In the genomic region with DNA sequence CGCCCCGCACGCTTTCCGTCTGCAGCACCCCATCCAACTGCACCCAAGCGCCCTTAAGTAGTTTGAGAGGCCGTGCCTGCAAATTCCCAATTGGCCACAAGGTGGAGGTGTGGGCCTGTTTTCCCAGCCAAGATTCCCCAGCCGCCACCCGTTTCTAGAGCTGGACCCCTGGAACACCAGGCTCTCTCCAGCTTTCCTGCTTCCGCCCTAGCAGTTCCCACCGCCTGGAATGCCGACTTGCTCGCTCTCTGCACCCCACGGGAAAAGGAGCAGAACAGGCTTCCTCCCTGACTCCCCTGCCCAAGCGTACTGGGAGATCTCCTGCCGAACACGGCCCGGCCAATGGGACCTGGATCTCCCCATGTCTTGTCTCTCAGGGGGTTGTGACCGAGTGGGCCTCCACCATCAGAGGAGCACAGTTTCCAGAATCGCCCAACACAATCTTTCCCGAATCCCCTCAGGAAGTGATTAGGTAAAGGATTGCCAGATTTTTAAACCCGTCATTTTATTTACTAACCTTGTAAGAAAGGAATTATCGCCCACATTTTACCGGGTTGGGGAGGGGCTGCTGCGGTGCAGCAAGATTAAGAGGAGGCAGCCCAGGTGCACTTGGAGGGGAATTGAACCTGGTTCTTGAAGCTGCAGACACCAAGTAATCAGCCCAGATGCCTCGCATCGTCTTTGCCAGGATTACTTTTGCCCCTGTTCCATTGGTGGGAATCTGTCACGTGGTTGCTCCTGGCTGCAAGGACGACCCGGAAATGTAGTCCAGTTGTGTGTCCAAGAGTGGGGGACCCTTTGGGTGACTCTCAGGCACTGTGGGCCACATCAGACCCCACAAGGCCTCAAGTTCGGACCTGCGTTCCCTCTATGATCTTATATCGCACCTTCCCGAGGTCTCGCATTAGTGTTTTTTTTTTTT, we compare ENCODE assay signal across 8 cellular contexts. TPM values are rescaled to one million over a fixed set of nuclear protein-coding genes. Genes with fewer than 3 reads are reported as not detected.
DNase-seq lines count a peak whose midpoint lies in the region; ATAC-seq, FAIRE-seq and TF ChIP-seq lines count a peak whose summit lies in the region.

No MANE protein-coding gene starts in this region.

- H3K27me3 ChIP-seq in BLaER1: no peaks in the 10 kb centered on the region
- H3K27me3 ChIP-seq in astrocyte (ENCODE audit: insufficient read depth, low read length): no peaks in the 10 kb centered on the region
- H3K27me3 ChIP-seq in rectal smooth muscle tissue (ENCODE audit: control insufficient read depth, insufficient read depth, low read length): no peaks in the 10 kb centered on the region
- H3K27me3 ChIP-seq in aorta (ENCODE audit: control insufficient read depth in 1 of 2, insufficient read depth in 2 of 2, low read length in 1 of 2): no peaks in the 10 kb centered on the region

- H2AFZ ChIP-seq in astrocyte (ENCODE audit: low read depth, low read length): peak overlapping the region; percentile 98

- H3K36me3 ChIP-seq in BLaER1 (no peaks in the 10 kb centered on the region), astrocyte (ENCODE audit: insufficient read depth, low read length) (no peaks in the 10 kb centered on the region), rectal smooth muscle tissue (ENCODE audit: control insufficient read depth, insufficient read depth, low read length) (no peaks in the 10 kb centered on the region), aorta (ENCODE audit: control insufficient read depth in 1 of 2, insufficient read depth in 2 of 2, low read length in 1 of 2) (no peaks in the 10 kb centered on the region)

- no peaks in the 10 kb centered on the region for H3K79me2 ChIP-seq in astrocyte (ENCODE audit: insufficient read depth, low read length)

- H3K36me3 Mint-ChIP-seq in T-helper 2 cell treated with Interferon-gamma antibody and Interleukin-4, amounts not matched to agents 5 μg/mL and 100 μg/mL, for 36 hours (ENCODE audit: low read depth): no peaks in the 10 kb centered on the region
- H3K36me3 Mint-ChIP-seq in astrocyte (ENCODE audit: low read depth, unreplicated experiment): no peaks in the 10 kb centered on the region

- H3K4me3 ChIP-seq in BLaER1: peak overlapping the region; percentile 73
- H3K4me3 ChIP-seq in astrocyte (ENCODE audit: insufficient read depth, low read depth, low read length): peak overlapping the region; percentile 71
- H3K4me3 ChIP-seq in rectal smooth muscle tissue (ENCODE audit: low read length): peak overlapping the region; percentile 84
- H3K4me3 ChIP-seq in aorta (ENCODE audit: low read length in 2 of 2): peak overlapping the region; percentile 48 to 60

- peak overlapping the region; percentile 82 for H3K27ac Mint-ChIP-seq in T-helper 2 cell treated with Interferon-gamma antibody and Interleukin-4, amounts not matched to agents 5 μg/mL and 100 μg/mL, for 36 hours
- peak overlapping the region; percentile 70 for H3K27ac Mint-ChIP-seq in astrocyte (ENCODE audit: unreplicated experiment)

- intact Hi-C loops in aorta (cut with DNase I): loop anchor here in 1 of 2 donors (2.0 kb wide), 1 partner anchor 46 kb away; no protein-coding TSS in a partner anchor

- peak overlapping the region; percentile 92 for H3K4me2 ChIP-seq in BLaER1
- peak overlapping the region; percentile 97 for H3K4me2 ChIP-seq in astrocyte (ENCODE audit: low read length)

- H3K4me3 Mint-ChIP-seq in T-helper 2 cell treated with Interferon-gamma antibody and Interleukin-4, amounts not matched to agents 5 μg/mL and 100 μg/mL, for 36 hours: peak overlapping the region; percentile 92
- H3K4me3 Mint-ChIP-seq in astrocyte (ENCODE audit: unreplicated experiment): peak overlapping the region; percentile 71

- H3K9me3 ChIP-seq in BLaER1 (peaks cover 2% of the 10 kb centered on the region; the same call in 1 of the 2 replicates), astrocyte (ENCODE audit: insufficient read depth, low read depth, low read length) (no peaks in the 10 kb centered on the region), aorta (ENCODE audit: control insufficient read depth, low read length) (no peaks in the 10 kb centered on the region)

- 5 to 12% methylated on average over 34 of the region's 34 CpGs for WGBS in aorta, 2 donors

- FAIRE-seq in astrocyte (lab: Jason Lieb, UNC): no peak

- peaks cover 71% of the 10 kb centered on the region for H3K4me1 ChIP-seq in BLaER1
- no peaks in the 10 kb centered on the region for H3K4me1 ChIP-seq in astrocyte (ENCODE audit: insufficient read depth, low read length)
- H3K4me1 ChIP-seq in rectal smooth muscle tissue (ENCODE audit: control insufficient read depth, insufficient read depth, low read length): no peaks in the 10 kb centered on the region
- H3K4me1 ChIP-seq in aorta (ENCODE audit: control insufficient read depth in 1 of 2, insufficient read depth in 2 of 2, low read length in 2 of 2): no peaks in the 10 kb centered on the region

- H3K27ac ChIP-seq in BLaER1: peak overlapping the region; percentile 79
- no peak overlapping the region for H3K27ac ChIP-seq in astrocyte (ENCODE audit: low read depth, low read length)
- H3K27ac ChIP-seq in rectal smooth muscle tissue (ENCODE audit: low read depth, low read length): peak overlapping the region; percentile 70
- H3K27ac ChIP-seq in aorta (ENCODE audit: low read depth in 1 of 2, low read length in 2 of 2): peak overlapping the region in 1 of 2 donors; percentile 70

- H3K27me3 Mint-ChIP-seq in T-helper 2 cell treated with Interferon-gamma antibody and Interleukin-4, amounts not matched to agents 5 μg/mL and 100 μg/mL, for 36 hours (ENCODE audit: low read depth): no peaks in the 10 kb centered on the region
- H3K27me3 Mint-ChIP-seq in astrocyte (ENCODE audit: low read depth, unreplicated experiment): peaks cover 13% of the 10 kb centered on the region

- H4K20me1 ChIP-seq in BLaER1 (no peaks in the 10 kb centered on the region), astrocyte (ENCODE audit: insufficient read depth, low read length) (no peaks in the 10 kb centered on the region)

- H3K9ac ChIP-seq in BLaER1: peak overlapping the region; percentile 82
- peak overlapping the region; percentile 81 for H3K9ac ChIP-seq in astrocyte (ENCODE audit: low read length)
- H3K9ac ChIP-seq in rectal smooth muscle tissue (ENCODE audit: low read length): peak overlapping the region; percentile 78

- DNase-seq in NCI-H146 (lab: John Stamatoyannopoulos, UW) (peak; percentile 84), astrocyte (ENCODE audit: low read depth) (peak; percentile 69), hepatic stellate cell (ENCODE audit: low spot score) (peak; percentile 97), aorta (peak; percentile 89 to 92)
- DNase-seq in T-helper 2 cell treated with Interferon-gamma antibody and Interleukin-4, amounts not matched to agents 5 μg/mL and 100 μg/mL, for 36 hours (ENCODE audit: low spot score): peak; percentile 76

- ATAC-seq in GM21447 (IDR thresholded peaks at IDR 0.05; ENCODE audit: unreplicated experiment): peak; percentile 47
- peak; percentile 96 for ATAC-seq in aorta (ENCODE audit: low FRiP score)

- no peaks in the 10 kb centered on the region for H3K9me3 Mint-ChIP-seq in T-helper 2 cell treated with Interferon-gamma antibody and Interleukin-4, amounts not matched to agents 5 μg/mL and 100 μg/mL, for 36 hours
- H3K9me3 Mint-ChIP-seq in astrocyte (ENCODE audit: unreplicated experiment): no peaks in the 10 kb centered on the region

- H3K4me1 Mint-ChIP-seq in T-helper 2 cell treated with Interferon-gamma antibody and Interleukin-4, amounts not matched to agents 5 μg/mL and 100 μg/mL, for 36 hours (ENCODE audit: low read depth): peaks cover 24% of the 10 kb centered on the region
- no peaks in the 10 kb centered on the region for H3K4me1 Mint-ChIP-seq in astrocyte (ENCODE audit: low read depth, unreplicated experiment)

- TF ChIP-seq CTCF in astrocyte (IDR thresholded peaks at IDR 0.05; ENCODE audit: insufficient read depth, low read depth, low read length): peak; percentile 66

RNA-seq across cellular contexts. Expression of gene NAPSA, which starts 3.5 kb away (rescaled TPM):
- total RNA-seq in astrocyte (not detected in 2 replicates), aorta (1 to 10 TPM in 1 of 2 donors, under 1 TPM in 1; 0.52 to 1.5 TPM)
- polyA plus RNA-seq in aorta: 1 to 10 TPM; 1.1 to 1.6 TPM

RNA-seq across cellular contexts. Expression of gene NR1H2, which starts 7.3 kb away (rescaled TPM):
- 33.4 and 34.8 TPM in 2 replicates for total RNA-seq in astrocyte
- 10 to 100 TPM; 82.6 to 91.0 TPM for total RNA-seq in aorta
- polyA plus RNA-seq in aorta: 100 to 1,000 TPM in 1 of 2 donors, 10 to 100 TPM in 1; 53.5 to 126 TPM

RNA-seq across cellular contexts. Expression of gene POLD1, which starts 15.2 kb away (rescaled TPM):
- total RNA-seq in astrocyte (18.9 and 19.9 TPM in 2 replicates), aorta (10 to 100 TPM; 13.2 to 26.9 TPM)
- 10 to 100 TPM in 1 of 2 donors, 1 to 10 TPM in 1; 5.4 to 27.7 TPM for polyA plus RNA-seq in aorta

RNA-seq across cellular contexts. Expression of gene KCNC3, which starts 39.7 kb away (rescaled TPM):
- total RNA-seq in astrocyte (not detected in 2 replicates), aorta (1 to 10 TPM; 1.6 to 3.2 TPM)
- under 1 TPM; 0.15 to 0.88 TPM for polyA plus RNA-seq in aorta

RNA-seq across cellular contexts. Expression of gene SPIB, which starts 49.8 kb away (rescaled TPM):
- 0.14 TPM in 1 of 2 replicates, not detected in the other for total RNA-seq in astrocyte
- total RNA-seq in aorta: under 1 TPM; 0.48 to 0.62 TPM
- polyA plus RNA-seq in aorta: 1 to 10 TPM in 1 of 2 donors, under 1 TPM in 1; 0.05 to 5.1 TPM
